Comparison of ENCODE assay signal across 1 cellular context in genomic region chr12:6769003-6769389, GRCh38.
A peak's percentile ranks its signal among the peaks of the same experiment; 100 is the strongest.
TF ChIP-seq lines count a peak whose summit lies in the region.

No MANE protein-coding gene starts in this region.

TF ChIP-seq in H1, 55 proteins besides CTCF, POLR2A, EP300 and RAD21:
- TF ChIP-seq SIN3A (conservative IDR thresholded peaks at IDR 0.05 in 1 of 2, IDR thresholded peaks at IDR 0.05 in 1 of 2; ENCODE audit: low read depth in 1 of 2, low read length in 2 of 2) (0 out of 4 replicates have a peak, but pooled peaks of 1 of the 2 experiments have one; percentile 36), TBP (IDR thresholded peaks at IDR 0.05; ENCODE audit: low read depth, low read length) (no peak), BCL11A (IDR thresholded peaks at IDR 0.05; ENCODE audit: low read depth in 2 of 2, low read length in 2 of 2) (no peak), SP1 (IDR thresholded peaks at IDR 0.05; ENCODE audit: low read depth, low read length) (no peak)
- TF ChIP-seq, protein P1, sequence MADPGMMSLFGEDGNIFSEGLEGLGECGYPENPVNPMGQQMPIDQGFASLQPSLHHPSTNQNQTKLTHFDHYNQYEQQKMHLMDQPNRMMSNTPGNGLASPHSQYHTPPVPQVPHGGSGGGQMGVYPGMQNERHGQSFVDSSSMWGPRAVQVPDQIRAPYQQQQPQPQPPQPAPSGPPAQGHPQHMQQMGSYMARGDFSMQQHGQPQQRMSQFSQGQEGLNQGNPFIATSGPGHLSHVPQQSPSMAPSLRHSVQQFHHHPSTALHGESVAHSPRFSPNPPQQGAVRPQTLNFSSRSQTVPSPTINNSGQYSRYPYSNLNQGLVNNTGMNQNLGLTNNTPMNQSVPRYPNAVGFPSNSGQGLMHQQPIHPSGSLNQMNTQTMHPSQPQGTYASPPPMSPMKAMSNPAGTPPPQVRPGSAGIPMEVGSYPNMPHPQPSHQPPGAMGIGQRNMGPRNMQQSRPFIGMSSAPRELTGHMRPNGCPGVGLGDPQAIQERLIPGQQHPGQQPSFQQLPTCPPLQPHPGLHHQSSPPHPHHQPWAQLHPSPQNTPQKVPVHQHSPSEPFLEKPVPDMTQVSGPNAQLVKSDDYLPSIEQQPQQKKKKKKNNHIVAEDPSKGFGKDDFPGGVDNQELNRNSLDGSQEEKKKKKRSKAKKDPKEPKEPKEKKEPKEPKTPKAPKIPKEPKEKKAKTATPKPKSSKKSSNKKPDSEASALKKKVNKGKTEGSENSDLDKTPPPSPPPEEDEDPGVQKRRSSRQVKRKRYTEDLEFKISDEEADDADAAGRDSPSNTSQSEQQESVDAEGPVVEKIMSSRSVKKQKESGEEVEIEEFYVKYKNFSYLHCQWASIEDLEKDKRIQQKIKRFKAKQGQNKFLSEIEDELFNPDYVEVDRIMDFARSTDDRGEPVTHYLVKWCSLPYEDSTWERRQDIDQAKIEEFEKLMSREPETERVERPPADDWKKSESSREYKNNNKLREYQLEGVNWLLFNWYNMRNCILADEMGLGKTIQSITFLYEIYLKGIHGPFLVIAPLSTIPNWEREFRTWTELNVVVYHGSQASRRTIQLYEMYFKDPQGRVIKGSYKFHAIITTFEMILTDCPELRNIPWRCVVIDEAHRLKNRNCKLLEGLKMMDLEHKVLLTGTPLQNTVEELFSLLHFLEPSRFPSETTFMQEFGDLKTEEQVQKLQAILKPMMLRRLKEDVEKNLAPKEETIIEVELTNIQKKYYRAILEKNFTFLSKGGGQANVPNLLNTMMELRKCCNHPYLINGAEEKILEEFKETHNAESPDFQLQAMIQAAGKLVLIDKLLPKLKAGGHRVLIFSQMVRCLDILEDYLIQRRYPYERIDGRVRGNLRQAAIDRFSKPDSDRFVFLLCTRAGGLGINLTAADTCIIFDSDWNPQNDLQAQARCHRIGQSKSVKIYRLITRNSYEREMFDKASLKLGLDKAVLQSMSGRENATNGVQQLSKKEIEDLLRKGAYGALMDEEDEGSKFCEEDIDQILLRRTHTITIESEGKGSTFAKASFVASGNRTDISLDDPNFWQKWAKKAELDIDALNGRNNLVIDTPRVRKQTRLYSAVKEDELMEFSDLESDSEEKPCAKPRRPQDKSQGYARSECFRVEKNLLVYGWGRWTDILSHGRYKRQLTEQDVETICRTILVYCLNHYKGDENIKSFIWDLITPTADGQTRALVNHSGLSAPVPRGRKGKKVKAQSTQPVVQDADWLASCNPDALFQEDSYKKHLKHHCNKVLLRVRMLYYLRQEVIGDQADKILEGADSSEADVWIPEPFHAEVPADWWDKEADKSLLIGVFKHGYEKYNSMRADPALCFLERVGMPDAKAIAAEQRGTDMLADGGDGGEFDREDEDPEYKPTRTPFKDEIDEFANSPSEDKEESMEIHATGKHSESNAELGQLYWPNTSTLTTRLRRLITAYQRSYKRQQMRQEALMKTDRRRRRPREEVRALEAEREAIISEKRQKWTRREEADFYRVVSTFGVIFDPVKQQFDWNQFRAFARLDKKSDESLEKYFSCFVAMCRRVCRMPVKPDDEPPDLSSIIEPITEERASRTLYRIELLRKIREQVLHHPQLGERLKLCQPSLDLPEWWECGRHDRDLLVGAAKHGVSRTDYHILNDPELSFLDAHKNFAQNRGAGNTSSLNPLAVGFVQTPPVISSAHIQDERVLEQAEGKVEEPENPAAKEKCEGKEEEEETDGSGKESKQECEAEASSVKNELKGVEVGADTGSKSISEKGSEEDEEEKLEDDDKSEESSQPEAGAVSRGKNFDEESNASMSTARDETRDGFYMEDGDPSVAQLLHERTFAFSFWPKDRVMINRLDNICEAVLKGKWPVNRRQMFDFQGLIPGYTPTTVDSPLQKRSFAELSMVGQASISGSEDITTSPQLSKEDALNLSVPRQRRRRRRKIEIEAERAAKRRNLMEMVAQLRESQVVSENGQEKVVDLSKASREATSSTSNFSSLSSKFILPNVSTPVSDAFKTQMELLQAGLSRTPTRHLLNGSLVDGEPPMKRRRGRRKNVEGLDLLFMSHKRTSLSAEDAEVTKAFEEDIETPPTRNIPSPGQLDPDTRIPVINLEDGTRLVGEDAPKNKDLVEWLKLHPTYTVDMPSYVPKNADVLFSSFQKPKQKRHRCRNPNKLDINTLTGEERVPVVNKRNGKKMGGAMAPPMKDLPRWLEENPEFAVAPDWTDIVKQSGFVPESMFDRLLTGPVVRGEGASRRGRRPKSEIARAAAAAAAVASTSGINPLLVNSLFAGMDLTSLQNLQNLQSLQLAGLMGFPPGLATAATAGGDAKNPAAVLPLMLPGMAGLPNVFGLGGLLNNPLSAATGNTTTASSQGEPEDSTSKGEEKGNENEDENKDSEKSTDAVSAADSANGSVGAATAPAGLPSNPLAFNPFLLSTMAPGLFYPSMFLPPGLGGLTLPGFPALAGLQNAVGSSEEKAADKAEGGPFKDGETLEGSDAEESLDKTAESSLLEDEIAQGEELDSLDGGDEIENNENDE (IDR thresholded peaks at IDR 0.05; ENCODE audit: insufficient replicate concordance, low read length) = no peak
